In genomic region chr13:102039264-102039663, GRCh38 we compare ENCODE assay signal across 19 cellular contexts.
DNase-seq lines count a peak whose midpoint lies in the region; ATAC-seq and TF ChIP-seq lines count a peak whose summit lies in the region.
"Had no signal": no experiment of that assay in that cellular context is flagged by ENCODE, and none has a peak within 500 bp of the region (broad histone marks: within the 10 kb centered on the region; RNA-seq: fewer than 3 reads in every experiment).

No MANE protein-coding gene starts in this region.

- H3K27me3 ChIP-seq in right atrium auricular region: no peaks in the 10 kb centered on the region
- H3K27me3 ChIP-seq in neuronal stem cell (ENCODE audit: control insufficient read depth in 3 of 3, insufficient read depth in 3 of 3, low read depth in 1 of 3, low read length in 3 of 3): no peaks in the 10 kb centered on the region
- H3K27me3 ChIP-seq: MG63 had no signal

- H3K4me2 ChIP-seq in neuronal stem cell (ENCODE audit: insufficient read depth, low read length, poor library complexity, severe bottlenecking): no peak overlapping the region
- H3K4me2 ChIP-seq: A549 had no signal

- intact Hi-C loops in Right ventricle myocardium inferior (cut with DNase I) (no loop called here), Right ventricle myocardium superior (cut with DNase I) (no loop called here)

- no peak overlapping the region for H2BK12ac ChIP-seq in neuronal stem cell (ENCODE audit: low read length)

- ATAC-seq in Right ventricle myocardium inferior: peak; percentile 80
- ATAC-seq in Right ventricle myocardium superior (ENCODE audit: poor library complexity): peak; percentile 55
- ATAC-seq in GM18519 (IDR thresholded peaks at IDR 0.05; ENCODE audit: low FRiP score, unreplicated experiment): no peak
- ATAC-seq: A549, PC-3 had no signal

- H3K18ac ChIP-seq in neuronal stem cell (ENCODE audit: low read length): no peak overlapping the region

- H3K23ac ChIP-seq in neuronal stem cell (ENCODE audit: low read depth, low read length, poor library complexity): no peak overlapping the region

- no CpG with 5 or more reads among the region's 7 CpGs for WGBS in neuronal stem cell (ENCODE audit: extremely low coverage in 2 of 2, insufficient read length in 2 of 2, insufficient replicate concordance in 1 of 2), 2 donors

- no peak for TF ChIP-seq CTCF in right atrium auricular region (IDR thresholded peaks at IDR 0.05)

- no peak overlapping the region for H2BK5ac ChIP-seq in neuronal stem cell (ENCODE audit: low read length)

- H2AK5ac ChIP-seq in neuronal stem cell (ENCODE audit: low read depth, low read length): no peak overlapping the region

- no peaks in the 10 kb centered on the region for H3K9me3 ChIP-seq in right atrium auricular region
- no peaks in the 10 kb centered on the region for H3K9me3 ChIP-seq in neuronal stem cell (replicated peaks in 1 of 2; ENCODE audit: control insufficient read depth in 2 of 2, insufficient read depth in 1 of 2, low read depth in 1 of 2, low read length in 2 of 2)
- H3K9me3 ChIP-seq: A549, MG63 had no signal

- H2BK120ac ChIP-seq in neuronal stem cell (ENCODE audit: low read depth, low read length): no peak overlapping the region

- no peak overlapping the region for H4K91ac ChIP-seq in neuronal stem cell (ENCODE audit: low read depth, low read length, poor library complexity)

- peak overlapping the region; percentile 55 for H2AFZ ChIP-seq in neuronal stem cell (ENCODE audit: low read length)

- peak overlapping the region in 1 of 2 donors; percentile 50 for H3K27ac ChIP-seq in right atrium auricular region
- H3K27ac ChIP-seq in neuronal stem cell (replicated peaks; ENCODE audit: low read length): no peak overlapping the region
- H3K27ac ChIP-seq: A549 had no signal

- no peak overlapping the region for H2BK15ac ChIP-seq in neuronal stem cell (ENCODE audit: low read length)

- no peaks in the 10 kb centered on the region for H3K79me1 ChIP-seq in neuronal stem cell (ENCODE audit: low read depth, low read length)

- DNase-seq in Right ventricle myocardium inferior (ENCODE audit: missing footprints) (peak; percentile 62), right atrium auricular region (ENCODE audit: low spot score) (no peak), NCI-H345 treated with DMSO at 0.1 percent for 48 hours (lab: John Stamatoyannopoulos, UW; ENCODE audit: unreplicated experiment) (peak; percentile 77), Right ventricle myocardium superior (peak; percentile 32), neuronal stem cell (ENCODE audit: low spot score) (no peak), superior temporal gyrus (ENCODE audit: extremely low spot score) (no peak), RKO (ENCODE audit: low spot score) (no peak)
- DNase-seq: COR-L47, H7, IMR-90, Karpas-422, MG63, NCI-H1092, NCI-H2029 treated with DMSO at 0.1 percent for 48 hours, NCI-H226, NCI-H526 treated with DMSO at 0.1 percent for 48 hours, PC-3 had no signal

- H3K4ac ChIP-seq in neuronal stem cell (ENCODE audit: low read length): no peak overlapping the region

- H3K4me1 ChIP-seq in right atrium auricular region: peaks cover 0 to 5% of the 10 kb centered on the region in 2 donors
- H3K4me1 ChIP-seq in neuronal stem cell (ENCODE audit: control insufficient read depth in 2 of 2, insufficient read depth in 1 of 2, low read depth in 1 of 2, low read length in 2 of 2): peaks cover 0 to 11% of the 10 kb centered on the region in 2 donors
- H3K4me1 ChIP-seq: A549 had no signal

- H3K4me3 ChIP-seq in right atrium auricular region (no peak overlapping the region), neuronal stem cell (ENCODE audit: low read length in 2 of 2) (no peak overlapping the region)
- H3K4me3 ChIP-seq: A549, MG63 had no signal

- H3K36me3 ChIP-seq in right atrium auricular region (no peaks in the 10 kb centered on the region), neuronal stem cell (replicated peaks in 1 of 2; ENCODE audit: control insufficient read depth in 2 of 2, insufficient read depth in 2 of 2, low read length in 2 of 2) (no peaks in the 10 kb centered on the region)
- H3K36me3 ChIP-seq: MG63 had no signal

- no peak overlapping the region for H4K8ac ChIP-seq in neuronal stem cell (ENCODE audit: low read depth, low read length)

- H3K9ac ChIP-seq in neuronal stem cell (ENCODE audit: low read depth, low read length, poor library complexity): no peak overlapping the region

- H3K14ac ChIP-seq in neuronal stem cell (ENCODE audit: low read length): no peak overlapping the region

Comparison
In these comparisons a context has a peak if more than half of its experiments do, and no peak if none do; other contexts are left out.
1. DNase-seq: peak in Right ventricle myocardium inferior (single experiment), NCI-H345 treated with DMSO at 0.1 percent for 48 hours (single experiment) and Right ventricle myocardium superior (single experiment); none in right atrium auricular region (single experiment), neuronal stem cell (single experiment), superior temporal gyrus (single experiment) and RKO (single experiment).